ENCODE assay signal across 34 cellular contexts in genomic region chr1:4216231-4216630, GRCh38.
"Had no signal": no experiment of that assay in that cellular context is flagged by ENCODE, and none has a peak within 500 bp of the region (broad histone marks: within the 10 kb centered on the region; RNA-seq: fewer than 3 reads in every experiment).

No MANE protein-coding gene starts in this region.

- DNase-seq: activated B cell treated with CpG ODN at 0.5 μM for 24 hours; activated CD4-positive, alpha-beta memory T cell treated with anti-CD3 and anti-CD28 coated beads for 36 hours; activated CD4-positive, alpha-beta T cell treated with anti-CD3 and anti-CD28 coated beads for 4 hours; activated CD4-positive, alpha-beta T cell treated with anti-CD3 and anti-CD28 coated beads, Interleukin-2, amount 10 ng/mL, durations not matched to agents 24 days and 14 days; activated CD4-positive, alpha-beta T cell treated with anti-CD3 and anti-CD28 coated beads, Interleukin-2, amount 50 U/mL, for 1 hour; activated CD4-positive, alpha-beta T cell treated with anti-CD3 and anti-CD28 coated beads, Interleukin-2, amount 50 U/mL, for 4 hours; activated CD4-positive, CD25-positive, alpha-beta regulatory T cell treated with anti-CD3 and anti-CD28 coated beads, Interleukin-2, amount 50 U/mL, for 72 hours; activated CD8-positive, alpha-beta memory T cell treated with anti-CD3 and anti-CD28 coated beads, Interleukin-2, amount 50 U/mL, for 4 hours; activated CD8-positive, alpha-beta T cell treated with anti-CD3 and anti-CD28 coated beads for 36 hours; activated effector memory CD4-positive, alpha-beta T cell treated with anti-CD3 and anti-CD28 coated beads, Interleukin-2, amount 50 U/mL, for 16 hours; activated gamma-delta T cell treated with Interleukin-2 at 50 U/mL for 16 hours; activated naive CD4-positive, alpha-beta T cell; activated naive CD4-positive, alpha-beta T cell treated with anti-CD3 and anti-CD28 coated beads for 36 hours; activated naive CD4-positive, alpha-beta T cell treated with anti-CD3 and anti-CD28 coated beads, Interleukin-2, amount 50 U/mL, for 16 hours; activated naive CD8-positive, alpha-beta T cell treated with anti-CD3 and anti-CD28 coated beads for 36 hours; activated T-cell treated with anti-CD3 and anti-CD28 coated beads for 4 hours; activated T-cell treated with anti-CD3 and anti-CD28 coated beads, Interleukin-2, amount 50 U/mL, for 1 hour; activated T-cell treated with anti-CD3 and anti-CD28 coated beads, Interleukin-2, amount 50 U/mL, for 4 hours; activated T-cell treated with anti-CD3 and anti-CD28 coated beads, Interleukin-2, amount 50 U/mL, for 72 hours; adrenal gland; amniotic stem cell; aorta; body of pancreas; brain microvascular endothelial cell; caudate nucleus; cerebellar nuclear complex; T-helper 1 cell; T-helper 2 cell; T-helper 9 cell had no signal

- H3K4me1 ChIP-seq: adrenal gland, body of pancreas, breast epithelium had no signal

- H3K4me3 ChIP-seq: adrenal gland, body of pancreas, breast epithelium, cardiac muscle cell had no signal

- ATAC-seq: activated CD8-positive, alpha-beta T cell treated with anti-CD3 and anti-CD28 coated beads for 36 hours; activated naive CD4-positive, alpha-beta T cell treated with anti-CD3 and anti-CD28 coated beads, Interleukin-2, amount 50 U/mL, for 72 hours; activated T-cell treated with anti-CD3 and anti-CD28 coated beads, Interleukin-2, amount 50 U/mL, for 4 hours; activated T-cell treated with anti-CD3 and anti-CD28 coated beads, Interleukin-2, amount 50 U/mL, for 72 hours; activated T-helper 17 cell treated with anti-CD3 and anti-CD28 coated beads, Interleukin-2, amount 50 U/mL, for 72 hours; body of pancreas had no signal

- H3K27ac ChIP-seq: adrenal gland, body of pancreas, brain microvascular endothelial cell, breast epithelium, cardiac muscle cell, VCaP had no signal

- H3K27me3 ChIP-seq: adrenal gland, body of pancreas, brain microvascular endothelial cell, cardiac muscle cell had no signal

- H3K9me3 ChIP-seq: adrenal gland, body of pancreas had no signal

- H3K36me3 ChIP-seq: adrenal gland, brain microvascular endothelial cell, breast epithelium, cardiac muscle cell had no signal
